Comparison of ENCODE assay signal across 9 cellular contexts in the genomic region with DNA sequence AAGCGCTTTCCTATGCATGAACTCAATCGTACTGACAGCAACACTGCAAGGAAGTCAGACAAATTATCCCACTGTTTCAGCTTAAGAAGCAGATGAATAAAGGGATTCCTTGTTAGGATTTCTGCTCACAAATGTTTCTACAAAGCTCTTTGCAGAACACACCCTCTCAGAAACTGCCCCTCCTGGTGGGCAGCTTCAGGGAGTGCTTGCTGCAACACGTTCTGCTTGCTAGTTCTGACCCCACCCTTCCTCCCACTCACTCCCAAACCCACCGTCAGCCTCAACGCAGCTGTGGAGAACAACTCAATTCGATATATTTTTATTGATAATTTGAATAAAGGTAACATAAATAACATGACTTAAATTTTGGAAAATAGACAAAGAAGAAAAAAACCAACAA.
DNase-seq lines count a peak whose midpoint lies in the region; ATAC-seq, FAIRE-seq and TF ChIP-seq lines count a peak whose summit lies in the region.
"Had no signal": no experiment of that assay in that cellular context is flagged by ENCODE, and none has a peak within 500 bp of the region (broad histone marks: within the 10 kb centered on the region; RNA-seq: fewer than 3 reads in every experiment).

No MANE protein-coding gene starts in this region.

- intact Hi-C loops in lower lobe of right lung (cut with DNase I) = no loop called here

- H3K27me3 ChIP-seq in astrocyte (ENCODE audit: insufficient read depth, low read length) = no peaks in the 10 kb centered on the region
- no peaks in the 10 kb centered on the region for H3K27me3 ChIP-seq in lower lobe of right lung (ENCODE audit: low read depth)

- H3K27ac ChIP-seq in astrocyte (ENCODE audit: low read depth, low read length) (no peak overlapping the region), lower lobe of right lung (no peak overlapping the region), coronary artery (no peak overlapping the region)

- H3K4me3 Mint-ChIP-seq in astrocyte (ENCODE audit: unreplicated experiment) = no peak overlapping the region

- peak; percentile 32 for TF ChIP-seq CTCF in astrocyte (IDR thresholded peaks at IDR 0.05; ENCODE audit: insufficient read depth, low read depth, low read length)
- peak; percentile 26 for TF ChIP-seq CTCF in lower lobe of right lung (IDR thresholded peaks at IDR 0.05)
- no peak for TF ChIP-seq CTCF in coronary artery (IDR thresholded peaks at IDR 0.05)
- no peak for TF ChIP-seq CTCF in omental fat pad (IDR thresholded peaks at IDR 0.05)

- H4K20me1 ChIP-seq in astrocyte (ENCODE audit: insufficient read depth, low read length) = no peaks in the 10 kb centered on the region

- FAIRE-seq in astrocyte (lab: Jason Lieb, UNC) = no peak
- FAIRE-seq: frontal cortex had no signal

- H3K4me1 ChIP-seq in astrocyte (ENCODE audit: insufficient read depth, low read length) = no peaks in the 10 kb centered on the region
- H3K4me1 ChIP-seq in lower lobe of right lung = peaks cover 5% of the 10 kb centered on the region

- no peaks in the 10 kb centered on the region for H3K79me2 ChIP-seq in astrocyte (ENCODE audit: insufficient read depth, low read length)

- H3K36me3 ChIP-seq in astrocyte (ENCODE audit: insufficient read depth, low read length) = no peaks in the 10 kb centered on the region
- no peaks in the 10 kb centered on the region for H3K36me3 ChIP-seq in lower lobe of right lung

- H3K27ac Mint-ChIP-seq in astrocyte (ENCODE audit: unreplicated experiment) = no peak overlapping the region

- no peak overlapping the region for H3K9ac ChIP-seq in astrocyte (ENCODE audit: low read length)

- no peak overlapping the region for H2AFZ ChIP-seq in astrocyte (ENCODE audit: low read depth, low read length)

- peaks cover 3% of the 10 kb centered on the region for H3K9me3 Mint-ChIP-seq in astrocyte (ENCODE audit: unreplicated experiment)

- no peak overlapping the region for H3K4me2 ChIP-seq in astrocyte (ENCODE audit: low read length)

- H3K4me1 Mint-ChIP-seq in astrocyte (ENCODE audit: low read depth, unreplicated experiment) = peaks cover 9% of the 10 kb centered on the region

- ATAC-seq in lower lobe of right lung (no peak), omental fat pad (ENCODE audit: low FRiP score) (no peak)

- no peaks in the 10 kb centered on the region for H3K27me3 Mint-ChIP-seq in astrocyte (ENCODE audit: low read depth, unreplicated experiment)

- no peaks in the 10 kb centered on the region for H3K9me3 ChIP-seq in astrocyte (ENCODE audit: insufficient read depth, low read depth, low read length)
- H3K9me3 ChIP-seq in lower lobe of right lung = no peaks in the 10 kb centered on the region

- no peaks in the 10 kb centered on the region for H3K36me3 Mint-ChIP-seq in astrocyte (ENCODE audit: low read depth, unreplicated experiment)

- DNase-seq in DMS 273 treated with DMSO at 0.1 percent for 48 hours (lab: John Stamatoyannopoulos, UW) (peak; percentile 31), HUDEP-2 (lab: John Stamatoyannopoulos, UW; ENCODE audit: unreplicated experiment in 76 of 76) (peak in 58 of 76 experiments; percentile 12 to 77 (median 42)), astrocyte (ENCODE audit: low read depth) (peak; percentile 21), lower lobe of right lung (no peak), NCI-H2171 treated with DMSO at 0.1 percent for 48 hours (lab: John Stamatoyannopoulos, UW) (no peak), putamen (ENCODE audit: low spot score) (no peak), coronary artery (ENCODE audit: low spot score) (no peak), omental fat pad (ENCODE audit: low spot score) (no peak)

- H3K4me3 ChIP-seq in astrocyte (ENCODE audit: insufficient read depth, low read depth, low read length) (no peak overlapping the region), lower lobe of right lung (no peak overlapping the region), coronary artery (no peak overlapping the region)

Comparison
In these comparisons a context has a peak if more than half of its experiments do, and no peak if none do; other contexts are left out.
1. DNase-seq: peak in DMS 273 treated with DMSO at 0.1 percent for 48 hours (single experiment), HUDEP-2 (58 of 76) and astrocyte (single experiment); none in lower lobe of right lung (single experiment), NCI-H2171 treated with DMSO at 0.1 percent for 48 hours (single experiment), putamen (single experiment), coronary artery (single experiment) and omental fat pad (single experiment).
2. CTCF ChIP-seq: peak in astrocyte (single experiment) and lower lobe of right lung (single experiment); none in coronary artery (single experiment) and omental fat pad (0 of 3).